1 cellular context compared by ENCODE assay signal in genomic region chr17:3335876-3336275, GRCh38.
TF ChIP-seq lines count a peak whose summit lies in the region.

No MANE protein-coding gene starts in this region.

TF ChIP-seq in GM23338, 12 proteins besides CTCF, POLR2A, EP300 and RAD21:
- TF ChIP-seq EZH2 (IDR thresholded peaks at IDR 0.05; ENCODE audit: low read depth, unreplicated experiment): no peak
- no peak for TF ChIP-seq REST (IDR thresholded peaks at IDR 0.05; ENCODE audit: unreplicated experiment)
- no peak for TF ChIP-seq EZH2phosphoT487 (IDR thresholded peaks at IDR 0.05; ENCODE audit: unreplicated experiment)
- TF ChIP-seq ZNF114 (CRISPR knock-in tag; IDR thresholded peaks at IDR 0.05): no peak
- no peak for TF ChIP-seq ZNF331 (CRISPR knock-in tag; IDR thresholded peaks at IDR 0.05; ENCODE audit: low read depth)
- TF ChIP-seq STAT1 (IDR thresholded peaks at IDR 0.05; ENCODE audit: unreplicated experiment): no peak
- TF ChIP-seq ETS1 (IDR thresholded peaks at IDR 0.05): no peak
- no peak for TF ChIP-seq JUNB (IDR thresholded peaks at IDR 0.05; ENCODE audit: unreplicated experiment)
- no peak for TF ChIP-seq NANOG (IDR thresholded peaks at IDR 0.05; ENCODE audit: borderline replicate concordance)
- no peak for TF ChIP-seq ZNF462 (CRISPR knock-in tag; IDR thresholded peaks at IDR 0.05)
- TF ChIP-seq CREB1 (CRISPR knock-in tag; IDR thresholded peaks at IDR 0.05; ENCODE audit: low read depth): no peak
- no peak for TF ChIP-seq POLR2AphosphoS5 (IDR thresholded peaks at IDR 0.05; ENCODE audit: low read depth)
TF ChIP-seq in GM23338: peak in this region for 0.
